In the genomic region with DNA sequence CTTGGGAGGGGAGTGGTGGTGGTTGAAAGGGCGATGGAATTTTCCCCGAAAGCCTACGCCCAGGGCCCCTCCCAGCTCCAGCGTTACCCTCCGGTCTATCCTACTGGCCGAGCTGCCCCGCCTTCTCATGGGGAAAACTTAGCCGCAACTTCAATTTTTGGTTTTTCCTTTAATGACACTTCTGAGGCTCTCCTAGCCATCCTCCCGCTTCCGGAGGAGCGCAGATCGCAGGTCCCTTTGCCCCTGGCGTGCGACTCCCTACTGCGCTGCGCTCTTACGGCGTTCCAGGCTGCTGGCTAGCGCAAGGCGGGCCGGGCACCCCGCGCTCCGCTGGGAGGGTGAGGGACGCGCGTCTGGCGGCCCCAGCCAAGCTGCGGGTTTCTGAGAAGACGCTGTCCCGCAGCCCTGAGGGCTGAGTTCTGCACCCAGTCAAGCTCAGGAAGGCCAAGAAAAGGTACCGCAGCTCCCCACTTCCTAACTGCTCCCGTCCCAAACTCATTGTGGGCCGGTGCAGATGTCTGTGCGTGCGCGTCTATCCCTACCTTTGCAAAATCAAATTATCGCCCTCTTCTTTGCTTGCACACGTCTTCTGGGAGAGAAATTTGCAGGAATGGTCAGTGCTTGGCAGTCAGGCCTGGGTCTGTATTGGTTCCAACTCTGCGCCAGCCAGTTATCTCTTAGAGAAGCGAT, we compare ENCODE assay signal across 8 cellular contexts. TPM values are rescaled to one million over a fixed set of nuclear protein-coding genes. Genes with fewer than 3 reads are reported as not detected.
DNase-seq lines count a peak whose midpoint lies in the region; ATAC-seq and TF ChIP-seq lines count a peak whose summit lies in the region.

No MANE protein-coding gene starts in this region.

- DNase-seq in GM04504 (ENCODE audit: low read depth) = peak; percentile 43
- peak; percentile 57 for DNase-seq in WERI-Rb-1
- peak; percentile 55 for DNase-seq in endothelial cell (ENCODE audit: low spot score)
- peak; percentile 66 to 74 (median 72) for DNase-seq in mucosa of descending colon
- DNase-seq in tibial nerve (ENCODE audit: low spot score in 2 of 2) = no peak
- DNase-seq in SHP77 treated with DMSO at 0.1 percent for 48 hours (lab: John Stamatoyannopoulos, UW) = no peak

- H3K4me1 ChIP-seq in mucosa of descending colon (ENCODE audit: low read depth) (peaks cover 6% of the 10 kb centered on the region), tibial nerve (peaks cover 0 to 25% (median 2%) of the 10 kb centered on the region in 4 donors)

- ATAC-seq in GM21360 (IDR thresholded peaks at IDR 0.05; ENCODE audit: unreplicated experiment) (peak; percentile 40), HG03520 (IDR thresholded peaks at IDR 0.05; ENCODE audit: unreplicated experiment) (peak; percentile 38), mucosa of descending colon (peak; percentile 84)

- no peaks in the 10 kb centered on the region for H3K9me3 ChIP-seq in WERI-Rb-1 (ENCODE audit: severe bottlenecking)
- no peaks in the 10 kb centered on the region for H3K9me3 ChIP-seq in mucosa of descending colon
- no peaks in the 10 kb centered on the region for H3K9me3 ChIP-seq in tibial nerve

- intact Hi-C loops in mucosa of descending colon (cut with DNase I, micrococcal nuclease) = no loop called here

- no peak overlapping the region for H3K27ac ChIP-seq in WERI-Rb-1
- peak overlapping the region; percentile 66 to 87 (median 80) for H3K27ac ChIP-seq in tibial nerve

- peak overlapping the region; percentile 58 for H3K27ac Mint-ChIP-seq in endothelial cell (ENCODE audit: unreplicated experiment)

- H3K36me3 Mint-ChIP-seq in endothelial cell (ENCODE audit: low read depth, unreplicated experiment) = no peaks in the 10 kb centered on the region

- TF ChIP-seq EP300 in tibial nerve (IDR thresholded peaks at IDR 0.05) = peak in 1 of 2 donors; percentile 44

- H3K4me3 Mint-ChIP-seq in endothelial cell (ENCODE audit: unreplicated experiment) = peak overlapping the region; percentile 91

- H3K36me3 ChIP-seq in WERI-Rb-1 = no peaks in the 10 kb centered on the region
- no peaks in the 10 kb centered on the region for H3K36me3 ChIP-seq in mucosa of descending colon (ENCODE audit: low read depth)
- no peaks in the 10 kb centered on the region for H3K36me3 ChIP-seq in tibial nerve

- 6% methylated on average over 39 to 41 of the region's 41 CpGs for WGBS in tibial nerve, 2 donors

- H3K27me3 ChIP-seq in WERI-Rb-1 (ENCODE audit: insufficient read depth, low read depth, severe bottlenecking) = peaks cover 5% of the 10 kb centered on the region
- no peaks in the 10 kb centered on the region for H3K27me3 ChIP-seq in tibial nerve

- peaks cover 26% of the 10 kb centered on the region for H3K4me1 Mint-ChIP-seq in endothelial cell (ENCODE audit: unreplicated experiment)

- no peak for TF ChIP-seq CTCF in WERI-Rb-1 (IDR thresholded peaks at IDR 0.05; ENCODE audit: low read depth, low read length)
- no peak for TF ChIP-seq CTCF in endothelial cell (IDR thresholded peaks at IDR 0.05; ENCODE audit: unreplicated experiment)
- TF ChIP-seq CTCF in mucosa of descending colon (IDR thresholded peaks at IDR 0.05) = no peak
- no peak for TF ChIP-seq CTCF in tibial nerve (IDR thresholded peaks at IDR 0.05)

- no peak for TF ChIP-seq POLR2A in tibial nerve (IDR thresholded peaks at IDR 0.05)

- peaks cover 6% of the 10 kb centered on the region for H3K27me3 Mint-ChIP-seq in endothelial cell (ENCODE audit: unreplicated experiment)

- H3K4me3 ChIP-seq in WERI-Rb-1 (ENCODE audit: low read depth, low read length) (peak overlapping the region; percentile 73), mucosa of descending colon (peak overlapping the region; percentile 54), tibial nerve (peak overlapping the region; percentile 79 to 91 (median 84))

- no peaks in the 10 kb centered on the region for H3K9me3 Mint-ChIP-seq in endothelial cell (ENCODE audit: unreplicated experiment)

RNA-seq across cellular contexts. Expression of gene IL15, which starts 0.5 kb away (rescaled TPM):
- total RNA-seq in endothelial cell (ENCODE audit: unreplicated experiment) = 8.8 TPM
- 10 to 100 TPM in 1 of 3 donors, 1 to 10 TPM in 2; 6.7 to 12.4 (median 7.2) TPM for total RNA-seq in mucosa of descending colon
- 1 to 10 TPM; 2.4 to 8.1 (median 6.4) TPM for total RNA-seq in tibial nerve

Comparison
In these comparisons a context has a peak if more than half of its experiments do, and no peak if none do; other contexts are left out.
1. DNase-seq: peak in GM04504 (single experiment), WERI-Rb-1 (single experiment), endothelial cell (single experiment) and mucosa of descending colon (3 of 3); none in tibial nerve (0 of 2) and SHP77 treated with DMSO at 0.1 percent for 48 hours (single experiment).
2. Peak in every context shown above with its lines, with median percentiles within 50 percentile points of each other: ATAC-seq and H3K4me3 ChIP-seq.